17 cellular contexts compared by ENCODE assay signal in genomic region chr16:75224683-75225082, GRCh38. TPM values are rescaled to one million over a fixed set of nuclear protein-coding genes. Genes with fewer than 3 reads are reported as not detected.
"Had no signal": no experiment of that assay in that cellular context is flagged by ENCODE, and none has a peak within 500 bp of the region (broad histone marks: within the 10 kb centered on the region; RNA-seq: fewer than 3 reads in every experiment).

No MANE protein-coding gene starts in this region.

- H3K27ac Mint-ChIP-seq: activated naive CD4-positive, alpha-beta T cell treated with anti-CD3 and anti-CD28 coated beads, Interleukin-2, amount 50 U/mL, for 24 hours; naive thymus-derived CD8-positive, alpha-beta T cell had no signal

- H3K27me3 ChIP-seq: gastrocnemius medialis, hepatocyte, thyroid gland, uterus had no signal

- H2AFZ ChIP-seq: hepatocyte had no signal

- DNase-seq: activated CD4-positive, alpha-beta T cell treated with anti-CD3 and anti-CD28 coated beads, Interleukin-2, amount 50 U/mL, for 4 hours; activated CD4-positive, CD25-positive, alpha-beta regulatory T cell treated with anti-CD3 and anti-CD28 coated beads, Interleukin-2, amount 50 U/mL, for 72 hours; activated T-cell treated with anti-CD3 and anti-CD28 coated beads, Interleukin-2, amount 50 U/mL, for 1 hour; effector CD8-positive, alpha-beta T cell; gastrocnemius medialis; nucleus accumbens; T-helper 9 cell; thyroid gland had no signal

- H3K27ac ChIP-seq: gastrocnemius medialis, hepatocyte, skin epidermis, thyroid gland, uterus had no signal

- FAIRE-seq: colon had no signal

- H3K4me3 ChIP-seq: gastrocnemius medialis, hepatocyte, lung, skin epidermis, thyroid gland, uterus had no signal

- H3K36me3 ChIP-seq: uterus had no signal

- H3K9me3 Mint-ChIP-seq: activated naive CD4-positive, alpha-beta T cell treated with anti-CD3 and anti-CD28 coated beads, Interleukin-2, amount 50 U/mL, for 24 hours had no signal

- H3K4me2 ChIP-seq: hepatocyte had no signal

- H3K27me3 Mint-ChIP-seq: activated naive CD4-positive, alpha-beta T cell treated with anti-CD3 and anti-CD28 coated beads, Interleukin-2, amount 50 U/mL, for 24 hours had no signal

- H3K36me3 Mint-ChIP-seq: activated naive CD4-positive, alpha-beta T cell treated with anti-CD3 and anti-CD28 coated beads, Interleukin-2, amount 50 U/mL, for 24 hours; naive thymus-derived CD8-positive, alpha-beta T cell had no signal

- ATAC-seq: naive thymus-derived CD8-positive, alpha-beta T cell had no signal

- H3K4me1 ChIP-seq: gastrocnemius medialis, uterus had no signal

- H3K9me3 ChIP-seq: gastrocnemius medialis, thyroid gland, uterus had no signal

- H3K4me3 Mint-ChIP-seq: activated naive CD4-positive, alpha-beta T cell treated with anti-CD3 and anti-CD28 coated beads, Interleukin-2, amount 50 U/mL, for 24 hours; naive thymus-derived CD8-positive, alpha-beta T cell had no signal

- H3K79me2 ChIP-seq: hepatocyte had no signal

RNA-seq across cellular contexts. Expression of gene CTRB1, which starts 5.9 kb away (rescaled TPM):
- total RNA-seq: gastrocnemius medialis; hepatocyte; kidney epithelial cell; mononuclear cell; naive thymus-derived CD8-positive, alpha-beta T cell; thyroid gland; uterus had no signal
- polyA plus RNA-seq: naive thymus-derived CD8-positive, alpha-beta T cell had no signal

RNA-seq across cellular contexts. Expression of gene CTRB2, which starts 17.7 kb away (rescaled TPM):
- total RNA-seq: hepatocyte; kidney epithelial cell; mononuclear cell; naive thymus-derived CD8-positive, alpha-beta T cell; thyroid gland; uterus had no signal
- polyA plus RNA-seq: naive thymus-derived CD8-positive, alpha-beta T cell had no signal

RNA-seq across cellular contexts. Expression of gene BCAR1, which starts 26.7 kb away (rescaled TPM):
- polyA plus RNA-seq: naive thymus-derived CD8-positive, alpha-beta T cell had no signal
